Comparison of ENCODE assay signal across 1 cellular context in genomic region chr14:36212987-36213386, GRCh38.
TF ChIP-seq lines count a peak whose summit lies in the region.

No MANE protein-coding gene starts in this region.

TF ChIP-seq in HepG2, 621 proteins besides CTCF, POLR2A, EP300 and RAD21 (continued from another document):
- TF ChIP-seq, protein P1, sequence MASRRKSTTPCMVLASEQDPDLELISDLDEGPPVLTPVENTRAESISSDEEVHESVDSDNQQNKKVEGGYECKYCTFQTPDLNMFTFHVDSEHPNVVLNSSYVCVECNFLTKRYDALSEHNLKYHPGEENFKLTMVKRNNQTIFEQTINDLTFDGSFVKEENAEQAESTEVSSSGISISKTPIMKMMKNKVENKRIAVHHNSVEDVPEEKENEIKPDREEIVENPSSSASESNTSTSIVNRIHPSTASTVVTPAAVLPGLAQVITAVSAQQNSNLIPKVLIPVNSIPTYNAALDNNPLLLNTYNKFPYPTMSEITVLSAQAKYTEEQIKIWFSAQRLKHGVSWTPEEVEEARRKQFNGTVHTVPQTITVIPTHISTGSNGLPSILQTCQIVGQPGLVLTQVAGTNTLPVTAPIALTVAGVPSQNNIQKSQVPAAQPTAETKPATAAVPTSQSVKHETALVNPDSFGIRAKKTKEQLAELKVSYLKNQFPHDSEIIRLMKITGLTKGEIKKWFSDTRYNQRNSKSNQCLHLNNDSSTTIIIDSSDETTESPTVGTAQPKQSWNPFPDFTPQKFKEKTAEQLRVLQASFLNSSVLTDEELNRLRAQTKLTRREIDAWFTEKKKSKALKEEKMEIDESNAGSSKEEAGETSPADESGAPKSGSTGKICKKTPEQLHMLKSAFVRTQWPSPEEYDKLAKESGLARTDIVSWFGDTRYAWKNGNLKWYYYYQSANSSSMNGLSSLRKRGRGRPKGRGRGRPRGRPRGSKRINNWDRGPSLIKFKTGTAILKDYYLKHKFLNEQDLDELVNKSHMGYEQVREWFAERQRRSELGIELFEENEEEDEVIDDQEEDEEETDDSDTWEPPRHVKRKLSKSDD (CRISPR knock-in tag; IDR thresholded peaks at IDR 0.05; ENCODE audit: low read depth): no peak
- TF ChIP-seq JUND (CRISPR knock-in tag; IDR thresholded peaks at IDR 0.05) (no peak), MAFF (IDR thresholded peaks at IDR 0.05; ENCODE audit: low read depth, low read length) (peak; percentile 99), MAFK (conservative IDR thresholded peaks at IDR 0.05 in 1 of 2, IDR thresholded peaks at IDR 0.05 in 1 of 2; ENCODE audit: low read length in 2 of 2) (peak; percentile 98 to 100), NFE2L1 (CRISPR knock-in tag; IDR thresholded peaks at IDR 0.05; ENCODE audit: borderline replicate concordance) (no peak), E2F5 (CRISPR knock-in tag; conservative IDR thresholded peaks at IDR 0.05) (no peak)
- TF ChIP-seq, protein P2, sequence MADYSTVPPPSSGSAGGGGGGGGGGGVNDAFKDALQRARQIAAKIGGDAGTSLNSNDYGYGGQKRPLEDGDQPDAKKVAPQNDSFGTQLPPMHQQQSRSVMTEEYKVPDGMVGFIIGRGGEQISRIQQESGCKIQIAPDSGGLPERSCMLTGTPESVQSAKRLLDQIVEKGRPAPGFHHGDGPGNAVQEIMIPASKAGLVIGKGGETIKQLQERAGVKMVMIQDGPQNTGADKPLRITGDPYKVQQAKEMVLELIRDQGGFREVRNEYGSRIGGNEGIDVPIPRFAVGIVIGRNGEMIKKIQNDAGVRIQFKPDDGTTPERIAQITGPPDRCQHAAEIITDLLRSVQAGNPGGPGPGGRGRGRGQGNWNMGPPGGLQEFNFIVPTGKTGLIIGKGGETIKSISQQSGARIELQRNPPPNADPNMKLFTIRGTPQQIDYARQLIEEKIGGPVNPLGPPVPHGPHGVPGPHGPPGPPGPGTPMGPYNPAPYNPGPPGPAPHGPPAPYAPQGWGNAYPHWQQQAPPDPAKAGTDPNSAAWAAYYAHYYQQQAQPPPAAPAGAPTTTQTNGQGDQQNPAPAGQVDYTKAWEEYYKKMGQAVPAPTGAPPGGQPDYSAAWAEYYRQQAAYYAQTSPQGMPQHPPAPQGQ (CRISPR knock-in tag; IDR thresholded peaks at IDR 0.05; ENCODE audit: borderline replicate concordance): no peak
